10 cellular contexts compared by ENCODE assay signal in genomic region chr17:57984936-57985674, GRCh38. TPM values are rescaled to one million over a fixed set of nuclear protein-coding genes. Genes with fewer than 3 reads are reported as not detected.
DNase-seq lines count a peak whose midpoint lies in the region; ATAC-seq, FAIRE-seq and TF ChIP-seq lines count a peak whose summit lies in the region.
"Had no signal": no experiment of that assay in that cellular context is flagged by ENCODE, and none has a peak within 500 bp of the region (broad histone marks: within the 10 kb centered on the region; RNA-seq: fewer than 3 reads in every experiment).

No MANE protein-coding gene starts in this region.

- TF ChIP-seq CTCF in AG10803 (conservative IDR thresholded peaks at IDR 0.05; ENCODE audit: low read length) (no peak), neural progenitor cell (IDR thresholded peaks at IDR 0.05) (no peak), kidney (IDR thresholded peaks at IDR 0.05; ENCODE audit: borderline replicate concordance, extremely low read depth, insufficient read depth) (no peak)

- H3K27ac ChIP-seq in HUES64 (ENCODE audit: low read depth, low read length): no peak overlapping the region
- H3K27ac ChIP-seq in ectodermal cell (ENCODE audit: insufficient read depth, low read depth, low read length, poor library complexity, severe bottlenecking): no peak overlapping the region
- no peak overlapping the region for H3K27ac ChIP-seq in neural progenitor cell
- no peak overlapping the region for H3K27ac ChIP-seq in kidney (ENCODE audit: low read depth in 2 of 2, low read length in 2 of 2)

- WGBS in HUES64: 93% methylated on average over 2 of the region's 4 CpGs
- 83 to 90% methylated on average over 2 to 3 of the region's 4 CpGs for WGBS in ectodermal cell, 2 experiments

- H3K9me3 ChIP-seq in HUES64 (ENCODE audit: insufficient read depth, low read depth, low read length) (no peaks in the 10 kb centered on the region), ectodermal cell (ENCODE audit: control insufficient read depth, low read length) (no peaks in the 10 kb centered on the region), neural progenitor cell (ENCODE audit: low read depth) (no peaks in the 10 kb centered on the region), kidney (ENCODE audit: control insufficient read depth in 1 of 2, low read length in 2 of 2) (no peaks in the 10 kb centered on the region)

- H3K79me2 ChIP-seq in neural progenitor cell (ENCODE audit: low read depth): peaks cover 76% of the 10 kb centered on the region

- peak overlapping the region; percentile 76 for H3K27ac Mint-ChIP-seq in neural progenitor cell

- intact Hi-C loops in kidney (cut with DNase I): no loop called here

- ATAC-seq in HG03378 (IDR thresholded peaks at IDR 0.05; ENCODE audit: unreplicated experiment): no peak

- H3K4me1 ChIP-seq in HUES64 (ENCODE audit: insufficient read depth, low read length) (peaks cover 41% of the 10 kb centered on the region), ectodermal cell (ENCODE audit: control insufficient read depth, insufficient read depth, low read length) (peaks cover 24% of the 10 kb centered on the region), neural progenitor cell (peaks cover 49% of the 10 kb centered on the region), kidney (ENCODE audit: control insufficient read depth in 1 of 2, insufficient read depth in 1 of 2, low read depth in 1 of 2, low read length in 2 of 2) (peaks cover 21 to 26% of the 10 kb centered on the region in 2 donors)

- no peaks in the 10 kb centered on the region for H3K27me3 ChIP-seq in HUES64 (ENCODE audit: insufficient read depth, low read length)
- no peaks in the 10 kb centered on the region for H3K27me3 ChIP-seq in ectodermal cell (ENCODE audit: control insufficient read depth, insufficient read depth, low read length, poor library complexity, severe bottlenecking)
- H3K27me3 ChIP-seq in neural progenitor cell: no peaks in the 10 kb centered on the region

- H4K20me1 ChIP-seq in neural progenitor cell (ENCODE audit: low read depth): peaks cover 67% of the 10 kb centered on the region

- peaks cover 79% of the 10 kb centered on the region for H3K4me1 Mint-ChIP-seq in neural progenitor cell

- H2AFZ ChIP-seq in neural progenitor cell (replicated peaks): no peak overlapping the region

- peak overlapping the region; percentile 25 for H3K4me3 ChIP-seq in AG10803 (ENCODE audit: low read length)
- peak overlapping the region; percentile 82; the same call in 1 of the 2 replicates for H3K4me3 ChIP-seq in HUES64 (ENCODE audit: low read length)
- peak overlapping the region; percentile 92 for H3K4me3 ChIP-seq in ectodermal cell (ENCODE audit: insufficient read depth, low read depth, low read length)
- H3K4me3 ChIP-seq in neural progenitor cell: peak overlapping the region; percentile 69
- peak overlapping the region in 1 of 2 donors; percentile 13 for H3K4me3 ChIP-seq in kidney (ENCODE audit: low read length in 2 of 2)

- H3K4me3 Mint-ChIP-seq in neural progenitor cell: peak overlapping the region; percentile 83

- H3K36me3 ChIP-seq in HUES64 (ENCODE audit: insufficient read depth, low read length) (peaks cover 50% of the 10 kb centered on the region), ectodermal cell (ENCODE audit: control insufficient read depth, insufficient read depth, low read length) (peaks cover 25% of the 10 kb centered on the region), neural progenitor cell (peaks cover 10% of the 10 kb centered on the region), kidney (ENCODE audit: control insufficient read depth in 1 of 2, insufficient read depth in 2 of 2, low read length in 2 of 2) (peaks cover 0 to 10% of the 10 kb centered on the region in 2 donors)

- H3K36me3 Mint-ChIP-seq in neural progenitor cell: peaks cover 26% of the 10 kb centered on the region

- H3K9ac ChIP-seq in HUES64 (ENCODE audit: low read depth, low read length): no peak overlapping the region
- H3K9ac ChIP-seq in neural progenitor cell: no peak overlapping the region
- H3K9ac ChIP-seq in kidney (ENCODE audit: low read length in 2 of 2): no peak overlapping the region

- peaks cover 58% of the 10 kb centered on the region for H3F3A ChIP-seq in neural progenitor cell (ENCODE audit: low read depth)

- H3K9me3 Mint-ChIP-seq in neural progenitor cell: no peaks in the 10 kb centered on the region

- peaks cover 2% of the 10 kb centered on the region for H3K27me3 Mint-ChIP-seq in neural progenitor cell (ENCODE audit: insufficient read depth, low read depth)

- DNase-seq in AG10803 (ENCODE audit: low read depth) (peak; percentile 43), neural progenitor cell (ENCODE audit: low spot score) (no peak), kidney (no peak), NCI-H1105 treated with DMSO at 0.1 percent for 48 hours (lab: John Stamatoyannopoulos, UW) (no peak), NCI-H2171 treated with DMSO at 0.1 percent for 48 hours (lab: John Stamatoyannopoulos, UW) (no peak)
- DNase-seq: GDM1, NCI-H1436 treated with DMSO at 0.1 percent for 48 hours had no signal

- H3K4me2 ChIP-seq in neural progenitor cell: peak overlapping the region; percentile 94

- FAIRE-seq in kidney (lab: Jason Lieb, UNC): no peak

RNA-seq across cellular contexts. Expression of gene VEZF1, which starts 2.9 kb away (rescaled TPM):
- 66.4 TPM for polyA plus RNA-seq in HUES64 (2013, experiment 1 of 2)
- polyA plus RNA-seq in HUES64 (2013, experiment 2 of 2): 76.5 TPM
- 87.5 TPM for polyA plus RNA-seq in ectodermal cell (2013, experiment 1 of 4)
- 94.7 TPM for polyA plus RNA-seq in ectodermal cell (2013, experiment 2 of 4)
- polyA plus RNA-seq in ectodermal cell (2013, experiment 3 of 4): 92.3 TPM
- 95.9 TPM for polyA plus RNA-seq in ectodermal cell (2013, experiment 4 of 4)
- 90.4 and 103 TPM in 2 replicates for total RNA-seq in neural progenitor cell (ENCODE audit: low replicate concordance)
- 92.5 TPM for total RNA-seq in kidney
- polyA plus RNA-seq in kidney (ENCODE audit: insufficient read depth, low read depth, low replicate concordance): 26.0 TPM

RNA-seq across cellular contexts. Expression of gene SRSF1, which starts 21.9 kb away (rescaled TPM):
- 308 TPM for polyA plus RNA-seq in HUES64 (2013, experiment 1 of 2)
- 250 TPM for polyA plus RNA-seq in HUES64 (2013, experiment 2 of 2)
- polyA plus RNA-seq in ectodermal cell (2013, experiment 1 of 4): 445 TPM
- 423 TPM for polyA plus RNA-seq in ectodermal cell (2013, experiment 2 of 4)
- 235 TPM for polyA plus RNA-seq in ectodermal cell (2013, experiment 3 of 4)
- 254 TPM for polyA plus RNA-seq in ectodermal cell (2013, experiment 4 of 4)
- 436 and 556 TPM in 2 replicates for total RNA-seq in neural progenitor cell (ENCODE audit: low replicate concordance)
- total RNA-seq in kidney: 177 TPM
- polyA plus RNA-seq in kidney (ENCODE audit: insufficient read depth, low read depth, low replicate concordance): 69.8 TPM

RNA-seq across cellular contexts. Expression of gene CUEDC1, which starts 29.9 kb away (rescaled TPM):
- polyA plus RNA-seq in HUES64 (2013, experiment 1 of 2): 13.1 TPM
- polyA plus RNA-seq in HUES64 (2013, experiment 2 of 2): 17.7 TPM
- 32.6 TPM for polyA plus RNA-seq in ectodermal cell (2013, experiment 1 of 4)
- polyA plus RNA-seq in ectodermal cell (2013, experiment 2 of 4): 26.0 TPM
- 19.9 TPM for polyA plus RNA-seq in ectodermal cell (2013, experiment 3 of 4)
- polyA plus RNA-seq in ectodermal cell (2013, experiment 4 of 4): 21.5 TPM
- total RNA-seq in neural progenitor cell (ENCODE audit: low replicate concordance) (8.8 and 14.7 TPM in 2 replicates), kidney (52.3 TPM)
- polyA plus RNA-seq in kidney (ENCODE audit: insufficient read depth, low read depth, low replicate concordance): 33.0 TPM
